In genomic region chr4:110484767-110485166, GRCh38 we compare ENCODE assay signal across 10 cellular contexts. TPM values are rescaled to one million over a fixed set of nuclear protein-coding genes. Genes with fewer than 3 reads are reported as not detected.
DNase-seq lines count a peak whose midpoint lies in the region; ATAC-seq and TF ChIP-seq lines count a peak whose summit lies in the region.
"Had no signal": no experiment of that assay in that cellular context is flagged by ENCODE, and none has a peak within 500 bp of the region (broad histone marks: within the 10 kb centered on the region; RNA-seq: fewer than 3 reads in every experiment).

No MANE protein-coding gene starts in this region.

- H3K4me3 Mint-ChIP-seq in Calu3 (ENCODE audit: low read depth, unreplicated experiment), result no peak overlapping the region

- H3K27me3 Mint-ChIP-seq in Calu3 (ENCODE audit: unreplicated experiment), result no peaks in the 10 kb centered on the region

- H3K9ac ChIP-seq in smooth muscle cell (ENCODE audit: low read depth), result peak overlapping the region; percentile 36

- in situ Hi-C loops in KBM-7 (cut with MboI; ENCODE audit: low pct_unique_long_range_greater_than_20kb, low sequenced_read_pairs), result no loop called here

- H4K20me1 ChIP-seq in smooth muscle cell (ENCODE audit: low read depth), result no peaks in the 10 kb centered on the region

- H3K27ac ChIP-seq in smooth muscle cell (ENCODE audit: low read depth), result peak overlapping the region; percentile 97

- intact Hi-C loops in Calu3 (cut with micrococcal nuclease; ENCODE audit: unreplicated experiment), result no loop called here

- no peak overlapping the region for H3K27ac Mint-ChIP-seq in Calu3 (ENCODE audit: unreplicated experiment)

- under 1% methylated on average over 5 of the region's 5 CpGs for WGBS in smooth muscle cell (ENCODE audit: low lambda C conversion rate)

- CTCF ChIA-PET in Calu3 (lab: Charles Lee), result interaction anchor here (1.1 kb wide), 1 partner anchor 10 kb away, joined by 4 read pairs; no protein-coding TSS in a partner anchor

- no peak overlapping the region for H2AFZ ChIP-seq in smooth muscle cell (ENCODE audit: low read depth)

- H3F3A ChIP-seq in smooth muscle cell (ENCODE audit: low read depth), result peaks cover 28% of the 10 kb centered on the region

- peak overlapping the region; percentile 70 for H3K4me2 ChIP-seq in smooth muscle cell

- H3K9me3 ChIP-seq in smooth muscle cell (replicated peaks; ENCODE audit: low read depth), result no peaks in the 10 kb centered on the region

- TF ChIP-seq CTCF in epithelial cell of esophagus (IDR thresholded peaks at IDR 0.05; ENCODE audit: insufficient read depth, low read depth, low read length, missing control alignments) (no peak), smooth muscle cell (IDR thresholded peaks at IDR 0.05; ENCODE audit: borderline replicate concordance, insufficient read depth, poor library complexity, severe bottlenecking) (no peak), Calu3 (IDR thresholded peaks at IDR 0.05; ENCODE audit: unreplicated experiment) (no peak)

- peak; percentile 30 for ATAC-seq in GM19351 (IDR thresholded peaks at IDR 0.05; ENCODE audit: unreplicated experiment)
- no peak for ATAC-seq in HG03139 (IDR thresholded peaks at IDR 0.05; ENCODE audit: unreplicated experiment)
- ATAC-seq in HG02981 (IDR thresholded peaks at IDR 0.05; ENCODE audit: unreplicated experiment), result no peak

- no peaks in the 10 kb centered on the region for H3K36me3 Mint-ChIP-seq in Calu3 (ENCODE audit: insufficient read depth, unreplicated experiment)

- H3K79me2 ChIP-seq in smooth muscle cell (ENCODE audit: low read depth), result no peaks in the 10 kb centered on the region

- H3K4me1 ChIP-seq in smooth muscle cell (ENCODE audit: low read depth), result peaks cover 36% of the 10 kb centered on the region

- H3K36me3 ChIP-seq in smooth muscle cell (ENCODE audit: low read depth), result no peaks in the 10 kb centered on the region

- H3K27me3 ChIP-seq in smooth muscle cell (ENCODE audit: low read depth), result no peaks in the 10 kb centered on the region

- H3K9me3 Mint-ChIP-seq in Calu3 (ENCODE audit: low read depth, unreplicated experiment), result no peaks in the 10 kb centered on the region

- H3K4me3 ChIP-seq in epithelial cell of esophagus (ENCODE audit: low read length) (no peak overlapping the region), smooth muscle cell (no peak overlapping the region)

- BruUV-seq in Calu3 (replicated peaks; lab: Mats Ljungman, UMichigan), result no TSS peak

- DNase-seq in KBM-7, result peak; percentile 50
- peak; percentile 74 for DNase-seq in epithelial cell of esophagus (ENCODE audit: low read depth)
- DNase-seq in smooth muscle cell (lab: John Stamatoyannopoulos, UW; ENCODE audit: unreplicated experiment), result no peak
- no peak for DNase-seq in Calu3
- DNase-seq in activated T-cell treated with anti-CD3 and anti-CD28 coated beads, Interleukin-2, amount 50 U/mL, for 48 hours, result no peak
- DNase-seq: activated gamma-delta T cell, left cardiac atrium had no signal

- peaks cover 11% of the 10 kb centered on the region for H3K4me1 Mint-ChIP-seq in Calu3 (ENCODE audit: low read depth, unreplicated experiment)

RNA-seq across cellular contexts. Expression of gene ENPEP, which starts 8.8 kb away (rescaled TPM):
- 6.5 and 16.6 TPM in 2 replicates for total RNA-seq in smooth muscle cell
- polyA plus RNA-seq in smooth muscle cell, result 3.8 and 4.8 TPM in 2 replicates
- not detected in 2 replicates for total RNA-seq in Calu3 (2022)

Comparison
In these comparisons a context has a peak if more than half of its experiments do, and no peak if none do; other contexts are left out.
1. DNase-seq: peak in KBM-7 (single experiment) and epithelial cell of esophagus (single experiment); none in smooth muscle cell (single experiment), Calu3 (single experiment) and activated T-cell treated with anti-CD3 and anti-CD28 coated beads, Interleukin-2, amount 50 U/mL, for 48 hours (0 of 2).